Comparison of ENCODE assay signal across 10 cellular contexts in genomic region chr10:69217119-69217754, GRCh38. TPM values are rescaled to one million over a fixed set of nuclear protein-coding genes. Genes with fewer than 3 reads are reported as not detected.
DNase-seq lines count a peak whose midpoint lies in the region.
"Had no signal": no experiment of that assay in that cellular context is flagged by ENCODE, and none has a peak within 500 bp of the region (broad histone marks: within the 10 kb centered on the region; RNA-seq: fewer than 3 reads in every experiment).

No MANE protein-coding gene starts in this region.

- H4K91ac ChIP-seq in trophoblast cell (ENCODE audit: low read depth, low read length): no peak overlapping the region

- intact Hi-C loops in cardiac septum (cut with DNase I): no loop called here
- intact Hi-C loops in activated T-helper 1 cell treated with anti-CD3 and anti-CD28 coated beads, Interleukin-12 subunit alpha, Interleukin-12 subunit beta, Interleukin-2, Interleukin-4 antibody, amounts not matched to agents 30 ng/mL and 10 ng/mL and 1 ng/mL, durations not matched to agents 14 hours and 24 hours and 36 hours (cut with micrococcal nuclease): no loop called here

- H3K36me3 Mint-ChIP-seq in activated T-helper 1 cell treated with anti-CD3 and anti-CD28 coated beads, Interleukin-12 subunit alpha, Interleukin-12 subunit beta, Interleukin-2, Interleukin-4 antibody, amounts not matched to agents 30 ng/mL and 10 ng/mL and 1 ng/mL, durations not matched to agents 14 hours and 24 hours and 36 hours (ENCODE audit: low read depth): peaks cover 5% of the 10 kb centered on the region

- no peak overlapping the region for H3K4me3 Mint-ChIP-seq in activated T-helper 1 cell treated with anti-CD3 and anti-CD28 coated beads, Interleukin-12 subunit alpha, Interleukin-12 subunit beta, Interleukin-2, Interleukin-4 antibody, amounts not matched to agents 30 ng/mL and 10 ng/mL and 1 ng/mL, durations not matched to agents 14 hours and 24 hours and 36 hours
- H3K4me3 Mint-ChIP-seq: activated T-cell treated with anti-CD3 and anti-CD28 coated beads, Interleukin-2, amount 50 U/mL, for 72 hours had no signal

- no peaks in the 10 kb centered on the region for H3K36me3 ChIP-seq in trophoblast cell (ENCODE audit: control insufficient read depth in 1 of 2, insufficient read depth in 2 of 2, low read length in 2 of 2)

- H3K4ac ChIP-seq in trophoblast cell (ENCODE audit: low read depth, low read length): no peak overlapping the region

- H2BK120ac ChIP-seq in trophoblast cell (ENCODE audit: insufficient read depth, low read length, poor library complexity): no peak overlapping the region

- H3K14ac ChIP-seq in trophoblast cell (ENCODE audit: low read length): no peak overlapping the region

- no peaks in the 10 kb centered on the region for H3K27me3 Mint-ChIP-seq in activated T-helper 1 cell treated with anti-CD3 and anti-CD28 coated beads, Interleukin-12 subunit alpha, Interleukin-12 subunit beta, Interleukin-2, Interleukin-4 antibody, amounts not matched to agents 30 ng/mL and 10 ng/mL and 1 ng/mL, durations not matched to agents 14 hours and 24 hours and 36 hours (ENCODE audit: insufficient read depth)

- no peak overlapping the region for H3K27ac Mint-ChIP-seq in activated T-helper 1 cell treated with anti-CD3 and anti-CD28 coated beads, Interleukin-12 subunit alpha, Interleukin-12 subunit beta, Interleukin-2, Interleukin-4 antibody, amounts not matched to agents 30 ng/mL and 10 ng/mL and 1 ng/mL, durations not matched to agents 14 hours and 24 hours and 36 hours
- H3K27ac Mint-ChIP-seq: activated T-cell treated with anti-CD3 and anti-CD28 coated beads, Interleukin-2, amount 50 U/mL, for 72 hours had no signal

- H3K9ac ChIP-seq in trophoblast cell (ENCODE audit: low read length): no peak overlapping the region

- no peaks in the 10 kb centered on the region for H3K79me1 ChIP-seq in trophoblast cell (ENCODE audit: low read length)

- no peaks in the 10 kb centered on the region for H3K9me3 ChIP-seq in trophoblast cell (ENCODE audit: insufficient read depth, low read depth, low read length)

- no peaks in the 10 kb centered on the region for H3K79me2 ChIP-seq in trophoblast cell (ENCODE audit: control insufficient read depth, insufficient read depth, low read length, poor library complexity)

- DNase-seq in GM03348 (ENCODE audit: low spot score) (peak; percentile 79), RKO (ENCODE audit: low spot score) (peak; percentile 96), fibroblast of gingiva (ENCODE audit: low read depth) (peak; percentile 60), trophoblast cell (peak; percentile 46 to 79), cardiac septum (ENCODE audit: low spot score) (no peak), ecto neural progenitor cell (ENCODE audit: low spot score) (no peak), cerebellum (ENCODE audit: low spot score) (no peak)
- DNase-seq in activated T-helper 1 cell treated with anti-CD3 and anti-CD28 coated beads, Interleukin-12 subunit alpha, Interleukin-12 subunit beta, Interleukin-2, Interleukin-4 antibody, amounts not matched to agents 30 ng/mL and 10 ng/mL and 1 ng/mL, durations not matched to agents 14 hours and 24 hours and 36 hours (ENCODE audit: low spot score): no peak
- DNase-seq: activated T-cell treated with anti-CD3 and anti-CD28 coated beads, Interleukin-2, amount 50 U/mL, for 72 hours; NCI-H187 treated with DMSO at 0.1 percent for 48 hours had no signal

- H2BK12ac ChIP-seq in trophoblast cell (ENCODE audit: low read length): no peak overlapping the region

- no peak overlapping the region for H2AK5ac ChIP-seq in trophoblast cell (ENCODE audit: low read length)

- H3K4me3 ChIP-seq in trophoblast cell (ENCODE audit: low read depth, low read length): no peak overlapping the region

- no peak overlapping the region for H2AFZ ChIP-seq in trophoblast cell (ENCODE audit: insufficient read depth, low read length, poor library complexity)

- WGBS in trophoblast cell (ENCODE audit: extremely low coverage, insufficient coverage, insufficient read length): no CpG with 5 or more reads among the region's 4 CpGs

- peaks cover 7% of the 10 kb centered on the region for H3K9me3 Mint-ChIP-seq in activated T-helper 1 cell treated with anti-CD3 and anti-CD28 coated beads, Interleukin-12 subunit alpha, Interleukin-12 subunit beta, Interleukin-2, Interleukin-4 antibody, amounts not matched to agents 30 ng/mL and 10 ng/mL and 1 ng/mL, durations not matched to agents 14 hours and 24 hours and 36 hours

- no peak overlapping the region for H3K4me2 ChIP-seq in trophoblast cell (ENCODE audit: low read length)

- H3K27ac ChIP-seq in trophoblast cell (ENCODE audit: low read depth, low read length): no peak overlapping the region

- no peak overlapping the region for H3K23ac ChIP-seq in trophoblast cell (ENCODE audit: low read length)

- H3K27me3 ChIP-seq in trophoblast cell (ENCODE audit: insufficient read depth, low read length): no peaks in the 10 kb centered on the region

- no peak overlapping the region for H2BK5ac ChIP-seq in trophoblast cell (ENCODE audit: low read depth, low read length, poor library complexity)

- H4K12ac ChIP-seq in trophoblast cell (ENCODE audit: low read depth, low read length): no peak overlapping the region

- no peak overlapping the region for H3K18ac ChIP-seq in trophoblast cell (ENCODE audit: low read length)

- peaks cover 48% of the 10 kb centered on the region for H3K4me1 Mint-ChIP-seq in activated T-helper 1 cell treated with anti-CD3 and anti-CD28 coated beads, Interleukin-12 subunit alpha, Interleukin-12 subunit beta, Interleukin-2, Interleukin-4 antibody, amounts not matched to agents 30 ng/mL and 10 ng/mL and 1 ng/mL, durations not matched to agents 14 hours and 24 hours and 36 hours (ENCODE audit: low read depth)

- H3K4me1 ChIP-seq in trophoblast cell (ENCODE audit: control insufficient read depth in 1 of 2, insufficient read depth in 2 of 2, low read length in 2 of 2): peaks cover 0 to 2% of the 10 kb centered on the region in 2 experiments

- H4K8ac ChIP-seq in trophoblast cell (ENCODE audit: low read depth, low read length): no peak overlapping the region

RNA-seq across cellular contexts. Expression of gene HKDC1, which starts 2.9 kb away (rescaled TPM):
- polyA plus RNA-seq in trophoblast cell (2013): 2.5 and 2.8 TPM in 2 replicates
- total RNA-seq in cardiac septum (not detected), cerebellum (0.91 TPM)
- total RNA-seq in activated T-helper 1 cell treated with anti-CD3 and anti-CD28 coated beads, Interleukin-12 subunit alpha, Interleukin-12 subunit beta, Interleukin-2, Interleukin-4 antibody, amounts not matched to agents 30 ng/mL and 10 ng/mL and 1 ng/mL, durations not matched to agents 14 hours and 24 hours and 36 hours: 0.05 and 0.12 TPM in 2 replicates

RNA-seq across cellular contexts. Expression of gene SUPV3L1, which starts 37.2 kb away (rescaled TPM):
- 38.2 and 39.4 TPM in 2 replicates for polyA plus RNA-seq in trophoblast cell (2013)
- total RNA-seq in cardiac septum: 30.0 TPM
- total RNA-seq in activated T-helper 1 cell treated with anti-CD3 and anti-CD28 coated beads, Interleukin-12 subunit alpha, Interleukin-12 subunit beta, Interleukin-2, Interleukin-4 antibody, amounts not matched to agents 30 ng/mL and 10 ng/mL and 1 ng/mL, durations not matched to agents 14 hours and 24 hours and 36 hours: 67.5 and 69.1 TPM in 2 replicates
- 27.7 TPM for total RNA-seq in cerebellum

Comparison
In these comparisons a context has a peak if more than half of its experiments do, and no peak if none do; other contexts are left out.
1. DNase-seq: peak in GM03348 (single experiment), RKO (single experiment), fibroblast of gingiva (single experiment) and trophoblast cell (2 of 2); none in cardiac septum (single experiment), ecto neural progenitor cell (single experiment), activated T-helper 1 cell treated with anti-CD3 and anti-CD28 coated beads, Interleukin-12 subunit alpha, Interleukin-12 subunit beta, Interleukin-2, Interleukin-4 antibody, amounts not matched to agents 30 ng/mL and 10 ng/mL and 1 ng/mL, durations not matched to agents 14 hours and 24 hours and 36 hours (single experiment) and cerebellum (single experiment).